ENCODE assay signal across 1 cellular context in genomic region chr12:21509768-21510167, GRCh38.
TF ChIP-seq lines count a peak whose summit lies in the region.

No MANE protein-coding gene starts in this region.

TF ChIP-seq in WTC11, 78 proteins besides CTCF, POLR2A, EP300 and RAD21 (continued from another document):
- TF ChIP-seq ARID4B (CRISPR knock-in tag; IDR thresholded peaks at IDR 0.05; ENCODE audit: borderline replicate concordance) (no peak), KAT7 (CRISPR knock-in tag; IDR thresholded peaks at IDR 0.05; ENCODE audit: borderline replicate concordance) (no peak), CREB1 (CRISPR knock-in tag; IDR thresholded peaks at IDR 0.05) (no peak), ZBTB21 (CRISPR knock-in tag; IDR thresholded peaks at IDR 0.05; ENCODE audit: borderline replicate concordance) (no peak), TCF7 (CRISPR knock-in tag; IDR thresholded peaks at IDR 0.05; ENCODE audit: low read depth) (no peak), ZNF121 (CRISPR knock-in tag; IDR thresholded peaks at IDR 0.05) (no peak), HMGA2 (CRISPR knock-in tag; IDR thresholded peaks at IDR 0.05) (no peak)
